Comparison of ENCODE assay signal across 8 cellular contexts in the genomic region with DNA sequence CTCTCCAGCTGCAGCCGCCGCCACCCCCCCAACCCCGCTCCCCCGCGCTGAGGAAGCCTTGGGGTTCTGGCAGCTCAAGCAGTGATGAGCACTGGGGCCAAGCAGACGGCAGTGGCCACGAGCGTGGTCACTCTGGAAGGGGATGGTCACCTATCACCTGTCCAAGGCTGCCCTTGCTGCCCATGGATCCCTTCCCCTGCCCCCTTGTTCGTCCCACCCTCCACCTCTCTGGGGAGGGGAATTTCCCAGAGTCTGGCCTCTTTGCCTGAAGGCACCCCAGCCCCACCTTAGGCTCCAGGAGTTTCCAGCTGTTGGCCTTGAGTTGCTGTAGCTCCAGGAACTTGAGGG. TPM values are rescaled to one million over a fixed set of nuclear protein-coding genes. Genes with fewer than 3 reads are reported as not detected.
A peak's percentile ranks its signal among the peaks of the same experiment; 100 is the strongest.
DNase-seq lines count a peak whose midpoint lies in the region; ATAC-seq and TF ChIP-seq lines count a peak whose summit lies in the region.

No MANE protein-coding gene starts in this region.

- H3K36me3 ChIP-seq in lower lobe of right lung (no peaks in the 10 kb centered on the region), upper lobe of left lung (no peaks in the 10 kb centered on the region)

- H3K27me3 ChIP-seq in lower lobe of right lung (ENCODE audit: low read depth) (no peaks in the 10 kb centered on the region), upper lobe of left lung (peaks cover 0 to 3% (median 0%) of the 10 kb centered on the region in 4 donors)

- peak overlapping the region; percentile 86 for H3K27ac ChIP-seq in lower lobe of right lung
- H3K27ac ChIP-seq in upper lobe of left lung = peak overlapping the region; percentile 85 to 95 (median 88)

- 21 to 83% methylated on average over 1 to 6 of the region's 9 CpGs for WGBS in upper lobe of left lung, 2 donors

- no peaks in the 10 kb centered on the region for H3K9me3 Mint-ChIP-seq in activated naive CD8-positive, alpha-beta T cell (ENCODE audit: low read depth)
- no peaks in the 10 kb centered on the region for H3K9me3 Mint-ChIP-seq in activated naive CD8-positive, alpha-beta T cell treated with anti-CD3 and anti-CD28 coated beads, Interleukin-2, amount 50 U/mL, for 24 hours
- no peaks in the 10 kb centered on the region for H3K9me3 Mint-ChIP-seq in activated naive CD8-positive, alpha-beta T cell treated with anti-CD3 and anti-CD28 coated beads for 36 hours

- H3K27ac Mint-ChIP-seq in activated naive CD8-positive, alpha-beta T cell = peak overlapping the region; percentile 91
- H3K27ac Mint-ChIP-seq in activated naive CD8-positive, alpha-beta T cell treated with anti-CD3 and anti-CD28 coated beads, Interleukin-2, amount 50 U/mL, for 24 hours = no peak overlapping the region
- H3K27ac Mint-ChIP-seq in activated naive CD8-positive, alpha-beta T cell treated with anti-CD3 and anti-CD28 coated beads for 36 hours = peak overlapping the region; percentile 88

- TF ChIP-seq POLR2A in upper lobe of left lung (IDR thresholded peaks at IDR 0.05) = no peak

- DNase-seq in activated naive CD8-positive, alpha-beta T cell treated with anti-CD3 and anti-CD28 coated beads, Interleukin-2, amount 50 U/mL, for 24 hours = no peak
- DNase-seq in activated naive CD8-positive, alpha-beta T cell treated with anti-CD3 and anti-CD28 coated beads for 36 hours = no peak
- DNase-seq in lower lobe of right lung = no peak
- no peak for DNase-seq in upper lobe of left lung
- no peak for DNase-seq in iPS-NIHi7 (ENCODE audit: extremely low spot score)
- DNase-seq in NCI-H1436 treated with DMSO at 0.1 percent for 48 hours (lab: John Stamatoyannopoulos, UW) = no peak
- no peak for DNase-seq in NCI-H774 (lab: John Stamatoyannopoulos, UW)

- TF ChIP-seq CTCF in lower lobe of right lung (IDR thresholded peaks at IDR 0.05) (no peak), upper lobe of left lung (IDR thresholded peaks at IDR 0.05) (no peak)

- H3K4me1 ChIP-seq in lower lobe of right lung (peaks cover 18% of the 10 kb centered on the region), upper lobe of left lung (peaks cover 15 to 24% (median 16%) of the 10 kb centered on the region in 4 donors)

- H3K27me3 Mint-ChIP-seq in activated naive CD8-positive, alpha-beta T cell = no peaks in the 10 kb centered on the region
- H3K27me3 Mint-ChIP-seq in activated naive CD8-positive, alpha-beta T cell treated with anti-CD3 and anti-CD28 coated beads, Interleukin-2, amount 50 U/mL, for 24 hours = peaks cover 6% of the 10 kb centered on the region
- peaks cover 2% of the 10 kb centered on the region for H3K27me3 Mint-ChIP-seq in activated naive CD8-positive, alpha-beta T cell treated with anti-CD3 and anti-CD28 coated beads for 36 hours

- no peak for TF ChIP-seq EP300 in upper lobe of left lung (IDR thresholded peaks at IDR 0.05)

- H3K4me3 ChIP-seq in lower lobe of right lung (peak overlapping the region; percentile 83), upper lobe of left lung (peak overlapping the region in 3 of 4 donors; percentile 72 to 98 (median 75))

- H3K9me3 ChIP-seq in lower lobe of right lung (no peaks in the 10 kb centered on the region), upper lobe of left lung (no peaks in the 10 kb centered on the region)

- H3K36me3 Mint-ChIP-seq in activated naive CD8-positive, alpha-beta T cell = no peaks in the 10 kb centered on the region
- H3K36me3 Mint-ChIP-seq in activated naive CD8-positive, alpha-beta T cell treated with anti-CD3 and anti-CD28 coated beads, Interleukin-2, amount 50 U/mL, for 24 hours (ENCODE audit: low read depth) = no peaks in the 10 kb centered on the region
- H3K36me3 Mint-ChIP-seq in activated naive CD8-positive, alpha-beta T cell treated with anti-CD3 and anti-CD28 coated beads for 36 hours = no peaks in the 10 kb centered on the region

- H3K4me3 Mint-ChIP-seq in activated naive CD8-positive, alpha-beta T cell = peak overlapping the region; percentile 82
- H3K4me3 Mint-ChIP-seq in activated naive CD8-positive, alpha-beta T cell treated with anti-CD3 and anti-CD28 coated beads, Interleukin-2, amount 50 U/mL, for 24 hours = no peak overlapping the region
- H3K4me3 Mint-ChIP-seq in activated naive CD8-positive, alpha-beta T cell treated with anti-CD3 and anti-CD28 coated beads for 36 hours = peak overlapping the region; percentile 77

- H3K4me1 Mint-ChIP-seq in activated naive CD8-positive, alpha-beta T cell (ENCODE audit: low read depth) = peaks cover 46% of the 10 kb centered on the region
- peaks cover 35% of the 10 kb centered on the region for H3K4me1 Mint-ChIP-seq in activated naive CD8-positive, alpha-beta T cell treated with anti-CD3 and anti-CD28 coated beads, Interleukin-2, amount 50 U/mL, for 24 hours
- H3K4me1 Mint-ChIP-seq in activated naive CD8-positive, alpha-beta T cell treated with anti-CD3 and anti-CD28 coated beads for 36 hours = peaks cover 31% of the 10 kb centered on the region

- no peak for ATAC-seq in activated naive CD8-positive, alpha-beta T cell treated with anti-CD3 and anti-CD28 coated beads, Interleukin-2, amount 50 U/mL, for 24 hours
- no peak for ATAC-seq in lower lobe of right lung
- ATAC-seq in upper lobe of left lung (ENCODE audit: low FRiP score in 2 of 2) = peak in 1 of 2 donors; percentile 1

- intact Hi-C loops in lower lobe of right lung (cut with DNase I) = no loop called here

RNA-seq across cellular contexts. Expression of a gene that starts 7.2 kb away (rescaled TPM):
- 10 to 100 TPM; 67.4 to 68.1 TPM for total RNA-seq in activated naive CD8-positive, alpha-beta T cell treated with anti-CD3 and anti-CD28 coated beads for 36 hours
- total RNA-seq in lower lobe of right lung = 34.0 TPM
- total RNA-seq in upper lobe of left lung = 10 to 100 TPM in 5 of 6 donors, 1 to 10 TPM in 1; 6.3 to 46.6 (median 30.9) TPM
